In genomic region chr5:143752165-143752564, GRCh38 we compare ENCODE assay signal across 27 cellular contexts. TPM values are rescaled to one million over a fixed set of nuclear protein-coding genes. Genes with fewer than 3 reads are reported as not detected.
"Had no signal": no experiment of that assay in that cellular context is flagged by ENCODE, and none has a peak within 500 bp of the region (broad histone marks: within the 10 kb centered on the region; RNA-seq: fewer than 3 reads in every experiment).

No MANE protein-coding gene starts in this region.

- FAIRE-seq: K562 had no signal

- H3K36me3 ChIP-seq: breast epithelium, Peyer's patch had no signal

- H3K4me3 ChIP-seq: breast epithelium, K562, Peyer's patch had no signal

- H3K4me1 ChIP-seq: breast epithelium, Peyer's patch had no signal

- H3K9me3 ChIP-seq: breast epithelium, Peyer's patch had no signal

- ATAC-seq: activated CD8-positive, alpha-beta memory T cell treated with anti-CD3 and anti-CD28 coated beads, Interleukin-2, amount 10 ng/mL, durations not matched to agents 7 days and 5 days; K562 had no signal

- DNase-seq: activated CD4-positive, alpha-beta T cell treated with anti-CD3 and anti-CD28 coated beads for 48 hours; activated CD4-positive, alpha-beta T cell treated with anti-CD3 and anti-CD28 coated beads, Interleukin-2, amount 50 U/mL, for 4 hours; activated CD4-positive, CD25-positive, alpha-beta regulatory T cell treated with anti-CD3 and anti-CD28 coated beads, Interleukin-2, amount 50 U/mL, for 72 hours; activated CD8-positive, alpha-beta memory T cell treated with anti-CD3 and anti-CD28 coated beads, Interleukin-2, amount 10 ng/mL, durations not matched to agents 7 days and 5 days; activated effector memory CD4-positive, alpha-beta T cell treated with Interleukin-2 at 50 U/mL for 16 hours; activated naive CD4-positive, alpha-beta T cell; activated T-cell treated with anti-CD3 and anti-CD28 coated beads, Interleukin-2, amount 50 U/mL, for 24 hours; aorta; central memory CD4-positive, alpha-beta T cell; Karpas-422; MM.1S; NCI-H1105; NCI-H1436; NCI-H1694 treated with DMSO at 0.1 percent for 48 hours; NCI-H2171 treated with DMSO at 0.1 percent for 48 hours; NCI-H226; NCI-H526; NCI-H774; NK-92 treated with Interleukin-12 subunit alpha and Interleukin-12 subunit beta, amount 100 ng/mL, for 24 hours; Peyer's patch; SHP77 treated with DMSO at 0.1 percent for 48 hours had no signal

- H3K27ac ChIP-seq: breast epithelium, Peyer's patch, RWPE1 had no signal

- H3K27me3 ChIP-seq: breast epithelium, Peyer's patch had no signal

RNA-seq across cellular contexts. Expression of gene HMHB1, which starts 59.8 kb away (rescaled TPM):
- total RNA-seq: aorta, breast epithelium, K562, NCI-H460, Peyer's patch, SK-MEL-5, WTC11 had no signal
- polyA plus RNA-seq: aorta, K562 had no signal
